20 cellular contexts compared by ENCODE assay signal in genomic region chr21:22554690-22555316, GRCh38.
DNase-seq lines count a peak whose midpoint lies in the region; ATAC-seq, FAIRE-seq and TF ChIP-seq lines count a peak whose summit lies in the region.
"Had no signal": no experiment of that assay in that cellular context is flagged by ENCODE, and none has a peak within 500 bp of the region (broad histone marks: within the 10 kb centered on the region; RNA-seq: fewer than 3 reads in every experiment).

No MANE protein-coding gene starts in this region.

- H3K27ac ChIP-seq in right lobe of liver = no peak overlapping the region
- H3K27ac ChIP-seq in HepG2 (ENCODE audit: extremely low read length, insufficient read depth, low read length) = no peak overlapping the region
- H3K27ac ChIP-seq: GM23248 had no signal

- H3K9me3 ChIP-seq in right lobe of liver = no peaks in the 10 kb centered on the region
- peaks cover 50% of the 10 kb centered on the region for H3K9me3 ChIP-seq in HepG2 (ENCODE audit: low read length)
- H3K9me3 ChIP-seq: BE2C had no signal

- TF ChIP-seq CTCF in right lobe of liver (IDR thresholded peaks at IDR 0.05) (no peak), HepG2 (CRISPR knock-in tag; IDR thresholded peaks at IDR 0.05) (no peak), mesothelial cell of epicardium (IDR thresholded peaks at IDR 0.05; ENCODE audit: unreplicated experiment) (no peak)

- no peaks in the 10 kb centered on the region for H3K36me3 Mint-ChIP-seq in mesothelial cell of epicardium
- H3K36me3 Mint-ChIP-seq: CD4-positive, CD25-positive, alpha-beta regulatory T cell; CD8-positive, alpha-beta memory T cell had no signal

- DNase-seq in right lobe of liver = no peak
- DNase-seq in HepG2 (ENCODE audit: low spot score) = no peak
- peak; percentile 21 for DNase-seq in NCI-H226
- no peak for DNase-seq in mesothelial cell of epicardium (ENCODE audit: low spot score in 2 of 2, unreplicated experiment in 2 of 2)
- no peak for DNase-seq in DMS153 (lab: John Stamatoyannopoulos, UW)
- no peak for DNase-seq in stimulated activated CD8-positive, alpha-beta memory T cell treated with anti-CD3 and anti-CD28 coated beads, Interleukin-4, amount 100 ng/mL, for 48 hours
- DNase-seq: ACHN; BE2C; C1 segment of cervical spinal cord; CD4-positive, CD25-positive, alpha-beta regulatory T cell; CD8-positive, alpha-beta memory T cell; COR-L47; DMS 273 treated with DMSO at 0.1 percent for 48 hours; GM23248; IMR-90 had no signal

- no peak overlapping the region for H3K4me3 ChIP-seq in right lobe of liver
- H3K4me3 ChIP-seq in HepG2 (replicated peaks in 1 of 3; ENCODE audit: insufficient read depth in 1 of 3, low read depth in 2 of 3, low read length in 3 of 3) = no peak overlapping the region
- H3K4me3 ChIP-seq: GM12878, GM23248, HAP-1, K562 had no signal

- TF ChIP-seq EP300 in HepG2 (IDR thresholded peaks at IDR 0.05; ENCODE audit: low read depth in 2 of 2, low read length in 2 of 2) = no peak
- no peak for TF ChIP-seq EP300 in HepG2 (CRISPR knock-in tag; IDR thresholded peaks at IDR 0.05; ENCODE audit: borderline replicate concordance)

- H3K27me3 ChIP-seq in right lobe of liver = no peaks in the 10 kb centered on the region
- no peaks in the 10 kb centered on the region for H3K27me3 ChIP-seq in HepG2 (ENCODE audit: control insufficient read depth in 1 of 2, insufficient read depth in 2 of 2, low read length in 2 of 2)
- H3K27me3 ChIP-seq: BE2C had no signal

- H3K9ac ChIP-seq in HepG2 (ENCODE audit: insufficient read depth, low read depth, low read length) = no peak overlapping the region
- H3K9ac ChIP-seq: GM23248 had no signal

- in situ Hi-C loops in HepG2 (cut with HindIII; ENCODE audit: extremely low pct_ligation_motif_present, low pct_unique_long_range_greater_than_20kb) = no loop called here

- 43% methylated on average over 6 of the region's 6 CpGs for WGBS in right lobe of liver (ENCODE audit: insufficient coverage, low coverage, low lambda C conversion rate, missing lambda C conversion rate)
- WGBS in HepG2 (ENCODE audit: low lambda C conversion rate) = 10% methylated on average over 6 of the region's 6 CpGs

- H4K20me1 ChIP-seq in HepG2 (ENCODE audit: insufficient read depth, low read length) = no peaks in the 10 kb centered on the region

- no peak overlapping the region for H2AFZ ChIP-seq in HepG2 (ENCODE audit: low read length)
- H2AFZ ChIP-seq: GM23248 had no signal

- FAIRE-seq in HepG2 (lab: Jason Lieb, UNC) = no peak
- FAIRE-seq: GM12878, GM19239, K562 had no signal

- H3K4me1 Mint-ChIP-seq in mesothelial cell of epicardium = peaks cover 6% of the 10 kb centered on the region
- H3K4me1 Mint-ChIP-seq: CD4-positive, CD25-positive, alpha-beta regulatory T cell; CD8-positive, alpha-beta memory T cell had no signal

- H3K4me2 ChIP-seq in HepG2 (ENCODE audit: low read depth, low read length) = no peak overlapping the region

- no peaks in the 10 kb centered on the region for H3K9me3 Mint-ChIP-seq in mesothelial cell of epicardium

- no TSS peak for BruUV-seq in HepG2 (replicated peaks; lab: Mats Ljungman, UMichigan)

- H3K27ac Mint-ChIP-seq in mesothelial cell of epicardium = peak overlapping the region; percentile 35
- H3K27ac Mint-ChIP-seq: CD4-positive, CD25-positive, alpha-beta regulatory T cell; CD8-positive, alpha-beta memory T cell had no signal

- TF ChIP-seq POLR2A in right lobe of liver (IDR thresholded peaks at IDR 0.05) = no peak
- TF ChIP-seq POLR2A in HepG2 (IDR thresholded peaks at IDR 0.05; ENCODE audit: insufficient read depth in 1 of 2, low read depth in 2 of 2, low read length in 2 of 2) = no peak

- H3K79me2 ChIP-seq in HepG2 (ENCODE audit: insufficient read depth, low read length) = no peaks in the 10 kb centered on the region

- no peaks in the 10 kb centered on the region for H3K27me3 Mint-ChIP-seq in mesothelial cell of epicardium (ENCODE audit: low read depth)
- H3K27me3 Mint-ChIP-seq: CD4-positive, CD25-positive, alpha-beta regulatory T cell; CD8-positive, alpha-beta memory T cell had no signal

- H3K4me1 ChIP-seq in right lobe of liver (no peaks in the 10 kb centered on the region), HepG2 (ENCODE audit: insufficient read depth, low read length) (no peaks in the 10 kb centered on the region)
- H3K4me1 ChIP-seq: BE2C, HAP-1 had no signal

- POLR2A ChIA-PET in HepG2 (lab: Yijun Ruan, JAX) = no interaction called here

- H3K36me3 ChIP-seq in right lobe of liver (no peaks in the 10 kb centered on the region), HepG2 (replicated peaks in 1 of 2; ENCODE audit: control insufficient read depth in 1 of 2, insufficient read depth in 2 of 2, low read length in 2 of 2) (no peaks in the 10 kb centered on the region)
- H3K36me3 ChIP-seq: BE2C, HAP-1 had no signal

- no peak for TF ChIP-seq RAD21 in HepG2 (CRISPR knock-in tag; IDR thresholded peaks at IDR 0.05)

- CTCF ChIA-PET in HepG2 (lab: Yijun Ruan, JAX; ENCODE audit: low intra/inter-chr PET ratio, low total read pairs) = no interaction called here

- intact Hi-C loops in right lobe of liver (cut with DNase I) = no loop called here
- intact Hi-C loops in HepG2 (cut with micrococcal nuclease; ENCODE audit: unreplicated experiment) = no loop called here

- ATAC-seq in right lobe of liver = peak in 3 of 4 donors; percentile 51 to 58 (median 51)
- ATAC-seq in HepG2 = no peak
- no peak for ATAC-seq in GM18517 (IDR thresholded peaks at IDR 0.05; ENCODE audit: unreplicated experiment)
- ATAC-seq: GM12878, K562 had no signal

- H3K4me3 Mint-ChIP-seq in mesothelial cell of epicardium = no peak overlapping the region
- H3K4me3 Mint-ChIP-seq: CD4-positive, CD25-positive, alpha-beta regulatory T cell; CD8-positive, alpha-beta memory T cell had no signal

TF ChIP-seq in HepG2, 621 proteins besides CTCF, POLR2A, EP300 and RAD21:
- no peak for TF ChIP-seq ZNF746 (CRISPR knock-in tag; IDR thresholded peaks at IDR 0.05)
- no peak for TF ChIP-seq ZUFSP (CRISPR knock-in tag; IDR thresholded peaks at IDR 0.05; ENCODE audit: borderline replicate concordance)
- TF ChIP-seq BHLHE40 (IDR thresholded peaks at IDR 0.05; ENCODE audit: low read length) = no peak
- no peak for TF ChIP-seq ZNF563 (CRISPR knock-in tag; IDR thresholded peaks at IDR 0.05)
- no peak for TF ChIP-seq BRD4 (CRISPR knock-in tag; IDR thresholded peaks at IDR 0.05)
- TF ChIP-seq MED13 (CRISPR knock-in tag; IDR thresholded peaks at IDR 0.05) = no peak
- TF ChIP-seq CEBPG (CRISPR knock-in tag; IDR thresholded peaks at IDR 0.05) = no peak
- no peak for TF ChIP-seq ZNF383 (CRISPR knock-in tag; IDR thresholded peaks at IDR 0.05; ENCODE audit: borderline replicate concordance)
- TF ChIP-seq ZNF691 (CRISPR knock-in tag; IDR thresholded peaks at IDR 0.05; ENCODE audit: borderline replicate concordance, low read depth) = no peak
TF ChIP-seq in HepG2: peak in this region for 0.

Comparison
In these comparisons a context has a peak if more than half of its experiments do, and no peak if none do; other contexts are left out.
1. ATAC-seq: peak in right lobe of liver (3 of 4); none in HepG2 (single experiment) and GM18517 (single experiment).